Comparison of ENCODE assay signal across 10 cellular contexts in genomic region chr7:24778543-24779282, GRCh38. TPM values are rescaled to one million over a fixed set of nuclear protein-coding genes. Genes with fewer than 3 reads are reported as not detected.
DNase-seq lines count a peak whose midpoint lies in the region; ATAC-seq and TF ChIP-seq lines count a peak whose summit lies in the region.
"Had no signal": no experiment of that assay in that cellular context is flagged by ENCODE, and none has a peak within 500 bp of the region (broad histone marks: within the 10 kb centered on the region; RNA-seq: fewer than 3 reads in every experiment).

No MANE protein-coding gene starts in this region.

- no peaks in the 10 kb centered on the region for H3K9me3 ChIP-seq in osteoblast (ENCODE audit: low read depth, low read length)

- H3K27ac ChIP-seq in angular gyrus (ENCODE audit: low read depth, low read length) (peak overlapping the region; percentile 47), osteoblast (ENCODE audit: low read depth, low read length) (peak overlapping the region; percentile 80)
- H3K27ac ChIP-seq: BLaER1, SK-N-MC had no signal

- H3K27me3 Mint-ChIP-seq in activated CD4-positive, alpha-beta T cell treated with anti-CD3 and anti-CD28 coated beads, Interleukin-2, amount 10 ng/mL, durations not matched to agents 24 days and 14 days, result no peaks in the 10 kb centered on the region
- H3K27me3 Mint-ChIP-seq in effector memory CD8-positive, alpha-beta T cell, result no peaks in the 10 kb centered on the region

- no peaks in the 10 kb centered on the region for H3K36me3 ChIP-seq in osteoblast (ENCODE audit: insufficient read depth, low read length)
- H3K36me3 ChIP-seq: BLaER1 had no signal

- H3K27me3 ChIP-seq in osteoblast (ENCODE audit: insufficient read depth, low read length), result no peaks in the 10 kb centered on the region
- H3K27me3 ChIP-seq: BLaER1 had no signal

- TF ChIP-seq CTCF in osteoblast (IDR thresholded peaks at IDR 0.05; ENCODE audit: extremely low read depth, low read depth, low read length), result no peak

- no peak for DNase-seq in activated CD4-positive, alpha-beta T cell treated with anti-CD3 and anti-CD28 coated beads, Interleukin-2, amount 10 ng/mL, durations not matched to agents 24 days and 14 days
- DNase-seq in activated CD4-positive, alpha-beta T cell treated with anti-CD3 and anti-CD28 coated beads for 1 hour, result no peak
- DNase-seq in osteoblast (ENCODE audit: insufficient read length, low spot score, missing footprints), result peak; percentile 76
- no peak for DNase-seq in effector memory CD8-positive, alpha-beta T cell
- DNase-seq in NCI-H2227 treated with DMSO at 0.1 percent for 48 hours (lab: John Stamatoyannopoulos, UW), result no peak
- no peak for DNase-seq in SW 1271 (lab: John Stamatoyannopoulos, UW)

- no peaks in the 10 kb centered on the region for H3K79me2 ChIP-seq in osteoblast (ENCODE audit: insufficient read depth, low read length)

- H3K4me1 Mint-ChIP-seq in activated CD4-positive, alpha-beta T cell treated with anti-CD3 and anti-CD28 coated beads, Interleukin-2, amount 10 ng/mL, durations not matched to agents 24 days and 14 days, result peaks cover 7% of the 10 kb centered on the region
- H3K4me1 Mint-ChIP-seq in effector memory CD8-positive, alpha-beta T cell (ENCODE audit: low read depth in 2 of 2), result no peaks in the 10 kb centered on the region

- H3K4me3 ChIP-seq in osteoblast (ENCODE audit: insufficient read depth, low read length), result no peak overlapping the region
- H3K4me3 ChIP-seq: BLaER1, SK-N-MC had no signal

- H4K20me1 ChIP-seq in osteoblast (ENCODE audit: insufficient read depth, low read length), result no peaks in the 10 kb centered on the region
- H4K20me1 ChIP-seq: BLaER1 had no signal

- no peak overlapping the region for H3K4me3 Mint-ChIP-seq in activated CD4-positive, alpha-beta T cell treated with anti-CD3 and anti-CD28 coated beads, Interleukin-2, amount 10 ng/mL, durations not matched to agents 24 days and 14 days
- no peak overlapping the region for H3K4me3 Mint-ChIP-seq in effector memory CD8-positive, alpha-beta T cell

- intact Hi-C loops in activated CD4-positive, alpha-beta T cell treated with anti-CD3 and anti-CD28 coated beads, Interleukin-2, amount 10 ng/mL, durations not matched to agents 24 days and 14 days (cut with micrococcal nuclease), result no loop called here

- H3K4me1 ChIP-seq in osteoblast (ENCODE audit: insufficient read depth, low read length), result peaks cover 25% of the 10 kb centered on the region
- H3K4me1 ChIP-seq: BLaER1 had no signal

- H3K4me2 ChIP-seq in osteoblast (ENCODE audit: insufficient read depth, low read length), result peak overlapping the region; percentile 25
- H3K4me2 ChIP-seq: BLaER1 had no signal

- peak overlapping the region; percentile 36 for H3K27ac Mint-ChIP-seq in activated CD4-positive, alpha-beta T cell treated with anti-CD3 and anti-CD28 coated beads, Interleukin-2, amount 10 ng/mL, durations not matched to agents 24 days and 14 days
- no peak overlapping the region for H3K27ac Mint-ChIP-seq in effector memory CD8-positive, alpha-beta T cell

- H2AFZ ChIP-seq in osteoblast (ENCODE audit: low read length), result peak overlapping the region; percentile 48

- peak; percentile 66 for ATAC-seq in HG03432 (IDR thresholded peaks at IDR 0.05; ENCODE audit: unreplicated experiment)
- no peak for ATAC-seq in effector memory CD8-positive, alpha-beta T cell (replicated peaks)

- H3K36me3 Mint-ChIP-seq in activated CD4-positive, alpha-beta T cell treated with anti-CD3 and anti-CD28 coated beads, Interleukin-2, amount 10 ng/mL, durations not matched to agents 24 days and 14 days (ENCODE audit: low read depth), result peaks cover 16% of the 10 kb centered on the region
- H3K36me3 Mint-ChIP-seq in effector memory CD8-positive, alpha-beta T cell (ENCODE audit: insufficient read depth), result no peaks in the 10 kb centered on the region

- peaks cover 10% of the 10 kb centered on the region for H3K9me3 Mint-ChIP-seq in activated CD4-positive, alpha-beta T cell treated with anti-CD3 and anti-CD28 coated beads, Interleukin-2, amount 10 ng/mL, durations not matched to agents 24 days and 14 days
- no peaks in the 10 kb centered on the region for H3K9me3 Mint-ChIP-seq in effector memory CD8-positive, alpha-beta T cell

RNA-seq across cellular contexts. Expression of gene GSDME, which starts 21.4 kb away (rescaled TPM):
- 9.6 and 10.4 TPM in 2 replicates for total RNA-seq in activated CD4-positive, alpha-beta T cell treated with anti-CD3 and anti-CD28 coated beads, Interleukin-2, amount 10 ng/mL, durations not matched to agents 24 days and 14 days
- 42.3 and 44.5 TPM in 2 replicates for total RNA-seq in osteoblast
